1 cellular context compared by ENCODE assay signal in genomic region chr2:237603718-237604362, GRCh38.
TF ChIP-seq lines count a peak whose summit lies in the region.

No MANE protein-coding gene starts in this region.

TF ChIP-seq in SK-N-SH, 30 proteins besides CTCF, POLR2A, EP300 and RAD21:
- TF ChIP-seq MAX (IDR thresholded peaks at IDR 0.05; ENCODE audit: low read depth) (no peak), FOXM1 (IDR thresholded peaks at IDR 0.05; ENCODE audit: low read depth) (no peak), JUND (IDR thresholded peaks at IDR 0.05) (no peak), TAF1 (IDR thresholded peaks at IDR 0.05; ENCODE audit: borderline replicate concordance, low read depth, low read length) (no peak), SMC3 (IDR thresholded peaks at IDR 0.05; ENCODE audit: low read depth, low read length) (no peak), TCF12 (IDR thresholded peaks at IDR 0.05) (no peak), ZBTB33 (IDR thresholded peaks at IDR 0.05; ENCODE audit: borderline replicate concordance, low read depth) (no peak), USF1 (IDR thresholded peaks at IDR 0.05; ENCODE audit: borderline replicate concordance, low read depth) (no peak), NFIC (IDR thresholded peaks at IDR 0.05; ENCODE audit: borderline replicate concordance) (no peak), YY1 (IDR thresholded peaks at IDR 0.05; ENCODE audit: low read depth) (no peak), USF2 (IDR thresholded peaks at IDR 0.05; ENCODE audit: borderline replicate concordance, low read depth, low read length) (no peak), RCOR1 (IDR thresholded peaks at IDR 0.05; ENCODE audit: low read length) (no peak), CHD2 (IDR thresholded peaks at IDR 0.05; ENCODE audit: low read length, partially characterized antibody) (no peak), POLR2AphosphoS5 (IDR thresholded peaks at IDR 0.05; ENCODE audit: low read depth, low read length) (no peak), GATA2 (CRISPR knock-in tag; IDR thresholded peaks at IDR 0.05) (no peak), IRF3 (IDR thresholded peaks at IDR 0.05; ENCODE audit: low read depth, low read length) (no peak), MXI1 (IDR thresholded peaks at IDR 0.05; ENCODE audit: low read depth, low read length) (no peak), FOXJ3 (CRISPR knock-in tag; IDR thresholded peaks at IDR 0.05) (no peak), ELF1 (IDR thresholded peaks at IDR 0.05) (no peak), MEF2A (IDR thresholded peaks at IDR 0.05; ENCODE audit: borderline replicate concordance, low read depth) (no peak)
